Comparison of ENCODE assay signal across 8 cellular contexts in the genomic region with DNA sequence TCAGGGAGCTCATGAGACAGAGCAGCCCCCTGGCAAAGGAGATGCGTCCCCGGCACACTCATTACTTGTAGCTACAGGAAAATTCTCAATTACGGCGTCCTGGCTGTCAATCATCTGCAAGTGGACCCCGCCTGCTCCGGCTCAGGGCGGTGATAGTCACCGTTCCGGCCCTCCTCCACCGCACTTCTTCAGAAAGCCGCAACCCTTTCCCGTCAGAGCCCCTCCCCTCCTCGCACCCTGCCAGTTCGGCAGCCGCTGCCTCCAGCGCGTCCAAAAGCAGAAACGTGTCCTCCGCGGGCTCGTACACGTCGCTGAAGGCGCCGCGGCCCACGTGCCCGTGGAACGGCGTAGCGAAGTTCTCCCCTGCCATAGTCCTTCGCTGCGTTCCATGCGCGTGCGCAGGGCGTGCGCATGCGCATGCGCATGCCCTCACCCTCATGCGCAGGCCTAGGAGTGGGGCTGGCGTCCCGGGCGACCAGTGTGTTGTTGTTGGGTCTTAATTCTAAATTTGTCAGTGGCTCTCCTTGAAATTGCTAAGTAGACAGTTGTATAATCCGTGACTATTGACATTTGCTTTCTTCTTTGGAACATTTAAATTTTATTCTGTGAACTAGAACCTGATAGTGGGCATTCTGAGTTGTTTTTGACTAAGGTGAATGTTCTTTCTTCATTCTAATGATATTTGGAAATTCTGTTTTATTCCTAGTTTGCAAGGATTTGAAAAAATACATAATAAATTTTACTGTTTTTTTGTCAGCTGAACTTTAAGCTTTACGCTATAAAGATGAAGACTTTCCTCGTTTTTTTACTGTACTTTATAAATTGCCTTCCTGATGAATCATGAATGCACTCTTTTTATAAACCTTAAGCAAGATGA.
A peak's percentile ranks its signal among the peaks of the same experiment; 100 is the strongest.
DNase-seq lines count a peak whose midpoint lies in the region; ATAC-seq, FAIRE-seq and TF ChIP-seq lines count a peak whose summit lies in the region.

No MANE protein-coding gene starts in this region.

- ATAC-seq in GM19025 (IDR thresholded peaks at IDR 0.05; ENCODE audit: low read depth, unreplicated experiment) (peak; percentile 96), HG03280 (IDR thresholded peaks at IDR 0.05; ENCODE audit: unreplicated experiment) (peak; percentile 96)
- peak; percentile 96 for ATAC-seq in central memory CD8-positive, alpha-beta T cell (replicated peaks; ENCODE audit: extremely low read depth, poor library complexity, severe bottlenecking)

- dilution Hi-C loops in keratinocyte (cut with MboI; ENCODE audit: extremely low pct_ligation_motif_present, low sequenced_read_pairs), result no loop called here

- H3K4me1 Mint-ChIP-seq in central memory CD8-positive, alpha-beta T cell, result peaks cover 18% of the 10 kb centered on the region

- no peaks in the 10 kb centered on the region for H3K27me3 Mint-ChIP-seq in central memory CD8-positive, alpha-beta T cell

- H4K20me1 ChIP-seq in keratinocyte (ENCODE audit: control insufficient read depth, extremely low read depth, insufficient read depth, low read length), result no peaks in the 10 kb centered on the region

- H3K9ac ChIP-seq in keratinocyte (ENCODE audit: control insufficient read depth, extremely low read depth, insufficient read depth, low read length), result peak overlapping the region; percentile 92

- peaks cover 0 to 1% of the 10 kb centered on the region in 2 experiments for H3K36me3 ChIP-seq in keratinocyte (ENCODE audit: control insufficient read depth in 2 of 2, extremely low read depth in 1 of 2, insufficient read depth in 2 of 2, low read length in 2 of 2)

- no peaks in the 10 kb centered on the region for H3K9me1 ChIP-seq in keratinocyte (ENCODE audit: control insufficient read depth, extremely low read depth, insufficient read depth, low read length)

- peak overlapping the region; percentile 86 for H3K4me3 Mint-ChIP-seq in central memory CD8-positive, alpha-beta T cell

- peak overlapping the region; percentile 92 for H3K27ac ChIP-seq in keratinocyte (ENCODE audit: control insufficient read depth, insufficient read depth, low read length)

- DNase-seq in AG09309 (ENCODE audit: low read depth) (peak; percentile 81), NCI-H345 (lab: John Stamatoyannopoulos, UW) (peak; percentile 92), keratinocyte (ENCODE audit: low read depth, low spot score) (peak; percentile 45)
- peak; percentile 79 to 84 (median 82) for DNase-seq in activated CD4-positive, CD25-positive, alpha-beta regulatory T cell (lab: John Stamatoyannopoulos, UW)
- DNase-seq in central memory CD8-positive, alpha-beta T cell (ENCODE audit: low spot score in 2 of 2), result peak; percentile 86 to 91
- peak; percentile 87 to 94 (median 90) for DNase-seq in stimulated activated CD4-positive, alpha-beta T cell treated with anti-CD3 and anti-CD28 coated beads, Interleukin-12 subunit alpha, Interleukin-12 subunit beta, amount 100 ng/mL, for 48 hours (ENCODE audit: low read depth in 2 of 3, low spot score in 1 of 3)

- no peaks in the 10 kb centered on the region for H3K9me3 ChIP-seq in keratinocyte (ENCODE audit: control insufficient read depth, low read depth, low read length)

- H3K9me3 Mint-ChIP-seq in central memory CD8-positive, alpha-beta T cell, result no peaks in the 10 kb centered on the region

- H3K4me1 ChIP-seq in keratinocyte (ENCODE audit: control insufficient read depth, extremely low read depth, insufficient read depth, low read length), result peaks cover 7% of the 10 kb centered on the region

- H2AFZ ChIP-seq in keratinocyte (ENCODE audit: control insufficient read depth, low read length), result peak overlapping the region; percentile 98

- no peaks in the 10 kb centered on the region for H3K27me3 ChIP-seq in keratinocyte (ENCODE audit: control insufficient read depth, extremely low read depth, insufficient read depth, low read length)

- H3K36me3 Mint-ChIP-seq in central memory CD8-positive, alpha-beta T cell (ENCODE audit: insufficient read depth), result peaks cover 18% of the 10 kb centered on the region

- H3K4me2 ChIP-seq in keratinocyte (ENCODE audit: control insufficient read depth, extremely low read depth, insufficient read depth, low read depth, low read length), result peak overlapping the region; percentile 76

- peak; percentile 43 for FAIRE-seq in keratinocyte (lab: Jason Lieb, UNC)

- H3K27ac Mint-ChIP-seq in central memory CD8-positive, alpha-beta T cell (ENCODE audit: low read depth), result peak overlapping the region; percentile 97

- TF ChIP-seq CTCF in AG09309 (IDR thresholded peaks at IDR 0.05; ENCODE audit: control insufficient read depth, insufficient read depth, low read depth, low read length, missing control alignments) (no peak), keratinocyte (optimal IDR thresholded peaks at IDR 0.05 in 1 of 3, IDR thresholded peaks at IDR 0.05 in 1 of 3, conservative IDR thresholded peaks at IDR 0.05 in 1 of 3; ENCODE audit: extremely low read depth in 1 of 3, insufficient read depth in 2 of 3, low read length in 3 of 3) (no peak)

- H3K79me2 ChIP-seq in keratinocyte (ENCODE audit: control insufficient read depth, insufficient read depth, low read length), result no peaks in the 10 kb centered on the region

- H3K4me3 ChIP-seq in AG09309 (ENCODE audit: control insufficient read depth, low read depth, low read length) (peak overlapping the region; percentile 56), keratinocyte (ENCODE audit: control insufficient read depth in 2 of 3, extremely low read depth in 1 of 3, insufficient read depth in 2 of 3, low read depth in 1 of 3, low read length in 3 of 3) (peak overlapping the region; percentile 69 to 92 (median 88))

Comparison
In these comparisons a context has a peak if more than half of its experiments do, and no peak if none do; other contexts are left out.
1. Peak in every context shown above with its lines: DNase-seq, ATAC-seq, H3K4me3 ChIP-seq and H3K27ac ChIP-seq.